Comparison of ENCODE assay signal across 2 cellular contexts in genomic region chr5:94850960-94851359, GRCh38.
TF ChIP-seq lines count a peak whose summit lies in the region.

No MANE protein-coding gene starts in this region.

TF ChIP-seq in HepG2, 621 proteins besides CTCF, POLR2A, EP300 and RAD21:
- TF ChIP-seq MAFK (conservative IDR thresholded peaks at IDR 0.05 in 1 of 2, IDR thresholded peaks at IDR 0.05 in 1 of 2; ENCODE audit: low read length in 2 of 2) (peak; percentile 90 to 97), MAFF (IDR thresholded peaks at IDR 0.05; ENCODE audit: low read depth, low read length) (peak; percentile 93), AKAP8 (CRISPR knock-in tag; IDR thresholded peaks at IDR 0.05) (no peak), ZNF224 (CRISPR knock-in tag; IDR thresholded peaks at IDR 0.05) (no peak), PLSCR1 (CRISPR knock-in tag; IDR thresholded peaks at IDR 0.05; ENCODE audit: borderline replicate concordance) (no peak)
- TF ChIP-seq, protein P1, sequence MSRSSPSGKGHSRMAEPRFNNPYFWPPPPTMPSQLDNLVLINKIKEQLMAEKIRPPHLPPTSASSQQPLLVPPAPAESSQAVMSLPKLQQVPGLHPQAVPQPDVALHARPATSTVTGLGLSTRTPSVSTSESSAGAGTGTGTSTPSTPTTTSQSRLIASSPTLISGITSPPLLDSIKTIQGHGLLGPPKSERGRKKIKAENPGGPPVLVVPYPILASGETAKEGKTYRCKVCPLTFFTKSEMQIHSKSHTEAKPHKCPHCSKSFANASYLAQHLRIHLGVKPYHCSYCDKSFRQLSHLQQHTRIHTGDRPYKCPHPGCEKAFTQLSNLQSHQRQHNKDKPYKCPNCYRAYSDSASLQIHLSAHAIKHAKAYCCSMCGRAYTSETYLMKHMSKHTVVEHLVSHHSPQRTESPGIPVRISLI (CRISPR knock-in tag; IDR thresholded peaks at IDR 0.05; ENCODE audit: borderline replicate concordance), result no peak

TF ChIP-seq in H1, 55 proteins besides CTCF, POLR2A, EP300 and RAD21:
- TF ChIP-seq MAFK (IDR thresholded peaks at IDR 0.05; ENCODE audit: low read depth, low read length), result peak; percentile 78; the same call in 1 of the 2 replicates
- TF ChIP-seq RXRA (IDR thresholded peaks at IDR 0.05; ENCODE audit: insufficient read depth, low read depth, low read length), result no peak
